32 cellular contexts compared by ENCODE assay signal in genomic region chr21:15195768-15196167, GRCh38.
"Had no signal": no experiment of that assay in that cellular context is flagged by ENCODE, and none has a peak within 500 bp of the region (broad histone marks: within the 10 kb centered on the region; RNA-seq: fewer than 3 reads in every experiment).

No MANE protein-coding gene starts in this region.

- DNase-seq: activated CD4-positive, alpha-beta memory T cell treated with anti-CD3 and anti-CD28 coated beads, Interleukin-2, amount 10 ng/mL, durations not matched to agents 7 days and 5 days; activated CD4-positive, alpha-beta T cell treated with anti-CD3 and anti-CD28 coated beads for 1 hour; activated CD4-positive, alpha-beta T cell treated with anti-CD3 and anti-CD28 coated beads for 48 hours; activated CD4-positive, CD25-positive, alpha-beta regulatory T cell; activated CD8-positive, alpha-beta memory T cell treated with anti-CD3 and anti-CD28 coated beads for 24 hours; activated CD8-positive, alpha-beta memory T cell treated with anti-CD3 and anti-CD28 coated beads, Interleukin-2, amount 10 ng/mL, durations not matched to agents 7 days and 5 days; activated CD8-positive, alpha-beta memory T cell treated with anti-CD3 and anti-CD28 coated beads, Interleukin-2, amount 50 U/mL, for 48 hours; activated effector memory CD4-positive, alpha-beta T cell treated with Interleukin-2 at 50 U/mL for 16 hours; activated naive CD4-positive, alpha-beta T cell treated with anti-CD3 and anti-CD28 coated beads, Interleukin-2, amount 10 ng/mL, durations not matched to agents 7 days and 5 days; activated naive CD8-positive, alpha-beta T cell treated with anti-CD3 and anti-CD28 coated beads, Interleukin-2, amount 50 U/mL, for 24 hours; activated T-cell treated with anti-CD3 and anti-CD28 coated beads, Interleukin-2, amount 50 U/mL, for 48 hours; anterior cingulate cortex; Kasumi-1; KG1; MG63; NCI-H1048; NCI-H1105 treated with DMSO at 0.1 percent for 48 hours; NCI-H1436; NCI-H1694; NCI-H1930; NCI-H2081 treated with DMSO at 0.1 percent for 48 hours; NCI-H226; NCI-H446 treated with DMSO at 0.1 percent for 48 hours; NCI-H524; NCI-H69; NCI-H82; SHP77; SJCRH30; T1000; WERI-Rb-1 had no signal

- H3K27ac ChIP-seq: SJCRH30, SK-N-MC, WERI-Rb-1 had no signal

- H3K9me3 ChIP-seq: MG63, SJCRH30 had no signal

- H3K36me3 ChIP-seq: MG63, SJCRH30, WERI-Rb-1 had no signal

- H3K4me3 ChIP-seq: MG63, SJCRH30, SK-N-MC had no signal

- ATAC-seq: activated CD8-positive, alpha-beta memory T cell treated with anti-CD3 and anti-CD28 coated beads, Interleukin-2, amount 10 ng/mL, durations not matched to agents 7 days and 5 days; activated naive CD8-positive, alpha-beta T cell treated with anti-CD3 and anti-CD28 coated beads, Interleukin-2, amount 50 U/mL, for 24 hours; Panc1 had no signal

- H3K27me3 ChIP-seq: MG63, SJCRH30 had no signal
